ENCODE assay signal across 25 cellular contexts in the genomic region with DNA sequence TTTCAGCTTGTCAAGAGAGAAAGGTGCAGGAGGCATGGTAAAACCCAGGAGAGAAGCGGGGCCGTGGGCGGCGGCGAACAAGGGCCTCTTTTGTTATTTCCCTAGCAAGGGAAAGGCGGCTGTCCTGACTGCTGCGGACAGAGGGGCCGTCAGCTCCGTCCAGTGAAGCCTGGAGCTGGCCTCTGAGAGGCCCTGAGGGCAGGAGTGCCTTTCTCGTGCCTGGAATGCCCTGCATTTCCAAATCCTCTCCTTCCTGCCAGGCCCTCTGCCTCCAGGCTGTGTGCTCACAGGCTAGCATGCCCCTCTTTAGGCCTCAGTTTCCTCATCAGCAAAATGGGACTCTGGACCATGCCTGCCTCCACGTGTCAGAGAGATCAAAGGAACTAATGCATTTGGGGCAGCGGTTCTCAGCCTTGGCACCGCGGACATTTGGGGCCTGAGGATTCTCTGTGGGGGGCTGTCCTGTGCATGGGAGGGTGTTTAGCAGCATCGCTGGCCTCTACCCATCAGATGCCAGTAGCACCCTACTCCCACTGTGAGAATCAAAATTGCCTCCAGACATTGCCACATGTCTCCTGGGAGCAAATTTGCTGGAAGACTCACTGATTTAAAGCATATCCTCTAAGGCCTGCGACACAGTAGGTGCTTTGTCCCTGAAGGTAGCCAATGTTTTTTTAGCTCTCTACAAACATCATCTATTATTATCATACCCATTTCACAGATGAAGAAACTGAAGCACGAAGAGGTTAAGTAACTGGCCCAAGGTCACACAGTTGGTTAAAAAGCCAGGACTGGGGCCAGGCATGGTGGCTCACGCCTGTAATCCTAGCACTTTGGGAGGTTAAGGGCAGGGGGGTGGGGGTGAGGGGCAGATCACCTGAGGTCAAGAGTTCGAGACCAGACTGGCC. TPM values are rescaled to one million over a fixed set of nuclear protein-coding genes. Genes with fewer than 3 reads are reported as not detected.
DNase-seq lines count a peak whose midpoint lies in the region; ATAC-seq lines count a peak whose summit lies in the region.
"Had no signal": no experiment of that assay in that cellular context is flagged by ENCODE, and none has a peak within 500 bp of the region (broad histone marks: within the 10 kb centered on the region; RNA-seq: fewer than 3 reads in every experiment).

No MANE protein-coding gene starts in this region.

- no peaks in the 10 kb centered on the region for H3K36me3 Mint-ChIP-seq in activated CD4-positive, alpha-beta T cell treated with anti-CD3 and anti-CD28 coated beads, Interleukin-2, amount 10 ng/mL, durations not matched to agents 7 days and 5 days (ENCODE audit: low read depth)
- H3K36me3 Mint-ChIP-seq: stimulated activated memory B cell treated with anti-CD40 and anti-IgM and Interleukin-4, amounts not matched to agents 10 μg/mL and 1 μg/mL and 100 μg/mL, for 72 hours had no signal

- H3K27ac ChIP-seq in mesodermal cell (ENCODE audit: low read depth, low read length, severe bottlenecking), result peak overlapping the region; percentile 55
- H3K27ac ChIP-seq in temporal lobe (ENCODE audit: low read depth, low read length), result peak overlapping the region; percentile 87
- H3K27ac ChIP-seq: 22Rv1, sigmoid colon, VCaP had no signal

- H3K4me1 Mint-ChIP-seq in activated CD4-positive, alpha-beta T cell treated with anti-CD3 and anti-CD28 coated beads, Interleukin-2, amount 10 ng/mL, durations not matched to agents 7 days and 5 days, result no peaks in the 10 kb centered on the region
- H3K4me1 Mint-ChIP-seq: B cell; stimulated activated memory B cell treated with anti-CD40 and anti-IgM and Interleukin-4, amounts not matched to agents 10 μg/mL and 1 μg/mL and 100 μg/mL, for 72 hours had no signal

- no peaks in the 10 kb centered on the region for H3K9me3 ChIP-seq in mesodermal cell (ENCODE audit: control insufficient read depth, low read length)
- H3K9me3 ChIP-seq: sigmoid colon had no signal

- DNase-seq in activated CD8-positive, alpha-beta memory T cell treated with anti-CD3 and anti-CD28 coated beads for 24 hours, result peak; percentile 35
- DNase-seq in activated CD8-positive, alpha-beta memory T cell treated with anti-CD3 and anti-CD28 coated beads, Interleukin-2, amount 50 U/mL, for 48 hours, result no peak
- DNase-seq in ecto neural progenitor cell (ENCODE audit: low spot score) (peak; percentile 74), left ventricle myocardium superior (no peak), NCI-H1417 (lab: John Stamatoyannopoulos, UW) (no peak)
- DNase-seq in activated CD4-positive, alpha-beta T cell treated with anti-CD3 and anti-CD28 coated beads, Interleukin-2, amount 10 ng/mL, durations not matched to agents 7 days and 5 days, result no peak
- DNase-seq: activated CD4-positive, alpha-beta T cell treated with anti-CD3 and anti-CD28 coated beads, Interleukin-2, amount 50 U/mL, for 4 hours; activated naive CD4-positive, alpha-beta T cell treated with Interleukin-2 at 50 U/mL for 16 hours; GOT3; NCI-H1105; NCI-H2081 treated with DMSO at 0.1 percent for 48 hours; NCI-H510A; occipital lobe; Right ventricle myocardium superior; sigmoid colon; T-helper 1 cell had no signal

- POLR2A ChIA-PET in activated CD4-positive, alpha-beta T cell treated with anti-CD3 and anti-CD28 coated beads, Interleukin-2, amount 10 ng/mL, durations not matched to agents 7 days and 5 days (lab: Charles Lee), result no interaction called here

- ATAC-seq in left ventricle myocardium superior, result no peak
- ATAC-seq: left lobe of liver; stimulated activated memory B cell treated with anti-CD40 and anti-IgM and Interleukin-4, amounts not matched to agents 10 μg/mL and 1 μg/mL and 100 μg/mL, for 72 hours had no signal

- H3K4me3 ChIP-seq in mesodermal cell (ENCODE audit: extremely low read depth, insufficient read depth, low read length, poor library complexity, severe bottlenecking), result no peak overlapping the region
- H3K4me3 ChIP-seq: sigmoid colon had no signal

- H3K4me3 Mint-ChIP-seq in activated CD4-positive, alpha-beta T cell treated with anti-CD3 and anti-CD28 coated beads, Interleukin-2, amount 10 ng/mL, durations not matched to agents 7 days and 5 days, result no peak overlapping the region
- H3K4me3 Mint-ChIP-seq: B cell; stimulated activated memory B cell treated with anti-CD40 and anti-IgM and Interleukin-4, amounts not matched to agents 10 μg/mL and 1 μg/mL and 100 μg/mL, for 72 hours had no signal

- H3K4me1 ChIP-seq in mesodermal cell (ENCODE audit: control insufficient read depth, insufficient read depth, low read length, poor library complexity, severe bottlenecking), result no peaks in the 10 kb centered on the region
- H3K4me1 ChIP-seq: sigmoid colon had no signal

- H3K9me3 Mint-ChIP-seq in activated CD4-positive, alpha-beta T cell treated with anti-CD3 and anti-CD28 coated beads, Interleukin-2, amount 10 ng/mL, durations not matched to agents 7 days and 5 days, result no peaks in the 10 kb centered on the region
- H3K9me3 Mint-ChIP-seq: stimulated activated memory B cell treated with anti-CD40 and anti-IgM and Interleukin-4, amounts not matched to agents 10 μg/mL and 1 μg/mL and 100 μg/mL, for 72 hours had no signal

- CTCF ChIA-PET in activated CD4-positive, alpha-beta T cell treated with anti-CD3 and anti-CD28 coated beads, Interleukin-2, amount 10 ng/mL, durations not matched to agents 7 days and 5 days (lab: Charles Lee), result interaction anchor here (1.2 kb wide), 1 partner anchor 12 kb away, joined by 3 read pairs; the partner anchor contains the start of gene SLC13A3

- H3K27ac Mint-ChIP-seq in activated CD4-positive, alpha-beta T cell treated with anti-CD3 and anti-CD28 coated beads, Interleukin-2, amount 10 ng/mL, durations not matched to agents 7 days and 5 days, result no peak overlapping the region
- H3K27ac Mint-ChIP-seq: B cell; stimulated activated memory B cell treated with anti-CD40 and anti-IgM and Interleukin-4, amounts not matched to agents 10 μg/mL and 1 μg/mL and 100 μg/mL, for 72 hours had no signal

- no peaks in the 10 kb centered on the region for H3K27me3 Mint-ChIP-seq in activated CD4-positive, alpha-beta T cell treated with anti-CD3 and anti-CD28 coated beads, Interleukin-2, amount 10 ng/mL, durations not matched to agents 7 days and 5 days

- no peaks in the 10 kb centered on the region for H3K36me3 ChIP-seq in mesodermal cell (ENCODE audit: control insufficient read depth, insufficient read depth, low read length)
- H3K36me3 ChIP-seq: sigmoid colon had no signal

- intact Hi-C loops in left ventricle myocardium superior (cut with micrococcal nuclease), result no loop called here

- 62 to 64% methylated on average over 13 to 16 of the region's 19 CpGs for WGBS in mesodermal cell (ENCODE audit: insufficient coverage in 2 of 2), 2 experiments

RNA-seq across cellular contexts. Expression of gene SLC13A3, which starts 12.6 kb away (rescaled TPM):
- 1.2 TPM for polyA plus RNA-seq in mesodermal cell (2013, experiment 1 of 2)
- 1.3 TPM for polyA plus RNA-seq in mesodermal cell (2013, experiment 2 of 2)
- 7.9 TPM for total RNA-seq in temporal lobe
- under 1 TPM in 1 of 2 experiments, not detected in 1; 0.35 TPM for total RNA-seq in activated CD4-positive, alpha-beta T cell treated with anti-CD3 and anti-CD28 coated beads, Interleukin-2, amount 10 ng/mL, durations not matched to agents 7 days and 5 days
- 0.12 TPM for total RNA-seq in left ventricle myocardium superior
- total RNA-seq: G401, HT1080 had no signal

RNA-seq across cellular contexts. Expression of gene TP53RK, which starts 50.6 kb away (rescaled TPM):
- polyA plus RNA-seq in mesodermal cell (2013, experiment 1 of 2), result 11.2 TPM
- 8.4 TPM for polyA plus RNA-seq in mesodermal cell (2013, experiment 2 of 2)
- total RNA-seq in temporal lobe, result 41.8 TPM
- total RNA-seq in activated CD4-positive, alpha-beta T cell treated with anti-CD3 and anti-CD28 coated beads, Interleukin-2, amount 10 ng/mL, durations not matched to agents 7 days and 5 days, result 10 to 100 TPM; 15.2 to 18.0 TPM
- 6.1 TPM for total RNA-seq in left ventricle myocardium superior

Comparison
In these comparisons a context has a peak if more than half of its experiments do, and no peak if none do; other contexts are left out.
1. DNase-seq: peak in activated CD8-positive, alpha-beta memory T cell treated with anti-CD3 and anti-CD28 coated beads for 24 hours (single experiment) and ecto neural progenitor cell (single experiment); none in activated CD8-positive, alpha-beta memory T cell treated with anti-CD3 and anti-CD28 coated beads, Interleukin-2, amount 50 U/mL, for 48 hours (single experiment), activated CD4-positive, alpha-beta T cell treated with anti-CD3 and anti-CD28 coated beads, Interleukin-2, amount 10 ng/mL, durations not matched to agents 7 days and 5 days (single experiment), left ventricle myocardium superior (single experiment) and NCI-H1417 (0 of 3).